In genomic region chr10:2744547-2745212, GRCh38 we compare ENCODE assay signal across 18 cellular contexts.
DNase-seq lines count a peak whose midpoint lies in the region; ATAC-seq and TF ChIP-seq lines count a peak whose summit lies in the region.
"Had no signal": no experiment of that assay in that cellular context is flagged by ENCODE, and none has a peak within 500 bp of the region (broad histone marks: within the 10 kb centered on the region; RNA-seq: fewer than 3 reads in every experiment).

No MANE protein-coding gene starts in this region.

- H3K79me2 ChIP-seq in SU-DHL-6 (ENCODE audit: insufficient read depth, low read length): no peaks in the 10 kb centered on the region

- no peak overlapping the region for H2AFZ ChIP-seq in SU-DHL-6 (ENCODE audit: low read depth, low read length, severe bottlenecking)

- H3K4me1 ChIP-seq in left ventricle myocardium inferior (no peaks in the 10 kb centered on the region), heart right ventricle (no peaks in the 10 kb centered on the region), muscle layer of duodenum (ENCODE audit: control insufficient read depth in 1 of 2, insufficient read depth in 2 of 2, low read length in 2 of 2) (no peaks in the 10 kb centered on the region), thoracic aorta (ENCODE audit: control insufficient read depth in 1 of 2, low read depth in 2 of 2) (no peaks in the 10 kb centered on the region)
- H3K4me1 ChIP-seq: HAP-1, spleen had no signal

- no peak overlapping the region for H3K9ac ChIP-seq in SU-DHL-6 (ENCODE audit: low read length)

- no peaks in the 10 kb centered on the region for H3F3A ChIP-seq in SU-DHL-6 (ENCODE audit: insufficient read depth)

- H3K4me2 ChIP-seq in SU-DHL-6 (ENCODE audit: low read depth, low read length, poor library complexity, severe bottlenecking): peak overlapping the region; percentile 20

- TF ChIP-seq CTCF in left ventricle myocardium inferior (IDR thresholded peaks at IDR 0.05; ENCODE audit: borderline replicate concordance) (no peak), heart right ventricle (IDR thresholded peaks at IDR 0.05) (no peak), SU-DHL-6 (IDR thresholded peaks at IDR 0.05; ENCODE audit: insufficient read depth, low read length, poor library complexity, severe bottlenecking) (no peak), thoracic aorta (IDR thresholded peaks at IDR 0.05) (no peak)

- intact Hi-C loops in left ventricle myocardium inferior (cut with micrococcal nuclease): no loop called here
- intact Hi-C loops in heart right ventricle (cut with DNase I): no loop called here

- H3K9me3 ChIP-seq in left ventricle myocardium inferior (replicated peaks): no peaks in the 10 kb centered on the region
- no peaks in the 10 kb centered on the region for H3K9me3 ChIP-seq in heart right ventricle
- H3K9me3 ChIP-seq in SU-DHL-6 (ENCODE audit: insufficient read depth, low read length): no peaks in the 10 kb centered on the region
- H3K9me3 ChIP-seq in muscle layer of duodenum (ENCODE audit: control insufficient read depth in 1 of 2, low read length in 2 of 2): no peaks in the 10 kb centered on the region
- no peaks in the 10 kb centered on the region for H3K9me3 ChIP-seq in thoracic aorta
- H3K9me3 ChIP-seq: HAP-1, spleen had no signal

- ATAC-seq in heart right ventricle: no peak
- ATAC-seq in thoracic aorta (ENCODE audit: insufficient number of reproducible peaks, low FRiP score, low read depth): no peak
- ATAC-seq in GM19324 (IDR thresholded peaks at IDR 0.05; ENCODE audit: low FRiP score, unreplicated experiment): no peak
- ATAC-seq: Right ventricle myocardium inferior, T-cell had no signal

- H3K27me3 ChIP-seq in left ventricle myocardium inferior (ENCODE audit: low read depth) (peaks cover 34% of the 10 kb centered on the region), heart right ventricle (peaks cover 0 to 13% (median 2%) of the 10 kb centered on the region in 7 donors), SU-DHL-6 (ENCODE audit: low read length) (no peaks in the 10 kb centered on the region), muscle layer of duodenum (ENCODE audit: low read depth, low read length) (no peaks in the 10 kb centered on the region), thoracic aorta (replicated peaks; ENCODE audit: insufficient read depth) (no peaks in the 10 kb centered on the region)

- H3K36me3 ChIP-seq in left ventricle myocardium inferior (no peaks in the 10 kb centered on the region), heart right ventricle (no peaks in the 10 kb centered on the region), SU-DHL-6 (ENCODE audit: low read length) (no peaks in the 10 kb centered on the region), muscle layer of duodenum (ENCODE audit: control insufficient read depth in 1 of 2, insufficient read depth in 2 of 2, low read length in 2 of 2) (no peaks in the 10 kb centered on the region), thoracic aorta (no peaks in the 10 kb centered on the region)
- H3K36me3 ChIP-seq: HAP-1, spleen had no signal

- 41 to 46% methylated on average over 6 of the region's 6 CpGs for WGBS in heart right ventricle, 2 donors

- no peaks in the 10 kb centered on the region for H3K9me2 ChIP-seq in SU-DHL-6 (replicated peaks; ENCODE audit: insufficient read depth, low read length)

- no peak for DNase-seq in left ventricle myocardium inferior
- DNase-seq in heart right ventricle: no peak
- DNase-seq in thoracic aorta (ENCODE audit: low spot score): no peak
- no peak for DNase-seq in NCI-H187 (lab: John Stamatoyannopoulos, UW)
- no peak for DNase-seq in stimulated activated naive CD4-positive, alpha-beta T cell treated with Interleukin-2 at 50 U/mL for 16 hours (lab: John Stamatoyannopoulos, UW)
- DNase-seq: activated gamma-delta T cell treated with Interleukin-2 at 50 U/mL for 16 hours; DMS 273 treated with DMSO at 0.1 percent for 48 hours; GF-D8; immature natural killer cell; NCI-H345; spleen; stimulated activated CD4-positive, alpha-beta T cell treated with anti-CD3 and anti-CD28 coated beads, Interleukin-4, amount 100 ng/mL, for 4 hours; T-cell had no signal

- H4K20me1 ChIP-seq in SU-DHL-6 (ENCODE audit: low read depth, low read length): no peaks in the 10 kb centered on the region

- H3K27ac ChIP-seq in left ventricle myocardium inferior (replicated peaks) (no peak overlapping the region), heart right ventricle (no peak overlapping the region), SU-DHL-6 (ENCODE audit: low read depth, low read length) (no peak overlapping the region), muscle layer of duodenum (ENCODE audit: low read length) (no peak overlapping the region), thoracic aorta (no peak overlapping the region)
- H3K27ac ChIP-seq: spleen had no signal

- H3K4me3 ChIP-seq in left ventricle myocardium inferior: peak overlapping the region; percentile 47
- H3K4me3 ChIP-seq in heart right ventricle: peak overlapping the region in 5 of 10 donors; percentile 6 to 30 (median 23)
- no peak overlapping the region for H3K4me3 ChIP-seq in SU-DHL-6 (ENCODE audit: insufficient read depth, low read length, poor library complexity, severe bottlenecking)
- H3K4me3 ChIP-seq in muscle layer of duodenum (ENCODE audit: low read depth in 1 of 2, low read length in 2 of 2): peak overlapping the region; percentile 30 to 35
- H3K4me3 ChIP-seq in thoracic aorta: peak overlapping the region; percentile 41
- H3K4me3 ChIP-seq: HAP-1 had no signal
